9 cellular contexts compared by ENCODE assay signal in genomic region chr13:26628706-26629105, GRCh38.
DNase-seq lines count a peak whose midpoint lies in the region; ATAC-seq and TF ChIP-seq lines count a peak whose summit lies in the region.
"Had no signal": no experiment of that assay in that cellular context is flagged by ENCODE, and none has a peak within 500 bp of the region (broad histone marks: within the 10 kb centered on the region; RNA-seq: fewer than 3 reads in every experiment).

No MANE protein-coding gene starts in this region.

- no peaks in the 10 kb centered on the region for H3K36me3 ChIP-seq in mucosa of descending colon (ENCODE audit: low read depth)

- TF ChIP-seq CTCF in cardiac fibroblast (IDR thresholded peaks at IDR 0.05; ENCODE audit: low read depth, low read length) (peak; percentile 33), mucosa of descending colon (IDR thresholded peaks at IDR 0.05) (no peak)

- H3K4me3 ChIP-seq in cardiac fibroblast (replicated peaks in 1 of 2; ENCODE audit: low read depth in 2 of 2, low read length in 2 of 2) = no peak overlapping the region
- no peak overlapping the region for H3K4me3 ChIP-seq in mucosa of descending colon

- ATAC-seq in mucosa of descending colon (peak; percentile 63), GM21529 (IDR thresholded peaks at IDR 0.05; ENCODE audit: unreplicated experiment) (no peak)

- H3K9me3 ChIP-seq in mucosa of descending colon = peaks cover 12% of the 10 kb centered on the region

- H3K4me1 ChIP-seq in mucosa of descending colon (ENCODE audit: low read depth) = no peaks in the 10 kb centered on the region

- intact Hi-C loops in mucosa of descending colon (cut with DNase I, micrococcal nuclease) = no loop called here

- peak; percentile 28 for DNase-seq in DMS 273 (lab: John Stamatoyannopoulos, UW; ENCODE audit: unreplicated experiment)
- DNase-seq in DMS 273 treated with DMSO at 0.1 percent for 48 hours (lab: John Stamatoyannopoulos, UW) = no peak
- peak; percentile 43 for DNase-seq in LHCN-M2 (ENCODE audit: low read depth)
- peak; percentile 40 to 72 for DNase-seq in cardiac fibroblast (ENCODE audit: low read depth in 2 of 2)
- peak in 1 of 3 donors; percentile 27 for DNase-seq in mucosa of descending colon
- DNase-seq in iPS-NIHi11 (ENCODE audit: low spot score) = no peak
- DNase-seq in effector CD8-positive, alpha-beta T cell (lab: John Stamatoyannopoulos, UW) = no peak
- DNase-seq: NCI-H510A had no signal

Comparison
In these comparisons a context has a peak if more than half of its experiments do, and no peak if none do; other contexts are left out.
1. DNase-seq: peak in DMS 273 (single experiment), LHCN-M2 (single experiment) and cardiac fibroblast (2 of 2); none in DMS 273 treated with DMSO at 0.1 percent for 48 hours (single experiment), iPS-NIHi11 (single experiment) and effector CD8-positive, alpha-beta T cell (single experiment).